ENCODE assay signal across 11 cellular contexts in the genomic region with DNA sequence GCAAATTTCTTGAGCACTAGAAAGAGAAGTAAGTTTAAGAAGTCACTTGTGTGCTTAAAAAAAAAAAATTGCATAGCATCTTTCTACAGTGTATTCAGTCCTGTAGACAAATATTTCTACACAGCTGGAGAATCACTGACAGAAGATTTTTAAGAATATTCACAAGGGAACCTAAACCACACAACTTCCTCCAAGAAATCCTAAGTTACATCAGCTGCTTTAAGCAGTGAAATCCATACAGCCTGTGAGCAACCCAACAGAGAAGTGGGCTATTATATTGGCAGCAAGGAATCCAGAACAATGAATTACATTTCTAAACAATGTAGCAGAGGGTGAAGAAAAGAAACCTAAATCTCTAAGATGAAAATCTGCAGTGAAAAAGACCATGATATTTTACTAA. TPM values are rescaled to one million over a fixed set of nuclear protein-coding genes. Genes with fewer than 3 reads are reported as not detected.
DNase-seq lines count a peak whose midpoint lies in the region; ATAC-seq and TF ChIP-seq lines count a peak whose summit lies in the region.
"Had no signal": no experiment of that assay in that cellular context is flagged by ENCODE, and none has a peak within 500 bp of the region (broad histone marks: within the 10 kb centered on the region; RNA-seq: fewer than 3 reads in every experiment).

No MANE protein-coding gene starts in this region.

- peak overlapping the region; percentile 25 for H3K9ac ChIP-seq in SK-N-MC (ENCODE audit: insufficient read length)

- no peak for TF ChIP-seq CTCF in HFF-Myc (IDR thresholded peaks at IDR 0.05; ENCODE audit: low read depth, low read length, missing control alignments)
- no peak for TF ChIP-seq CTCF in foreskin keratinocyte (conservative IDR thresholded peaks at IDR 0.05)

- no peaks in the 10 kb centered on the region for H3K36me3 ChIP-seq in SK-N-MC (ENCODE audit: insufficient read depth, low read length)

- no peaks in the 10 kb centered on the region for H3K9me3 ChIP-seq in SK-N-MC (ENCODE audit: low read depth, low read length)

- H3K4me1 ChIP-seq in foreskin keratinocyte, result peaks cover 34% of the 10 kb centered on the region

- H3K27ac ChIP-seq in SK-N-MC (peak overlapping the region; percentile 60), foreskin keratinocyte (peak overlapping the region; percentile 87)

- ATAC-seq in foreskin keratinocyte, result no peak
- no peak for ATAC-seq in GM21529 (IDR thresholded peaks at IDR 0.05; ENCODE audit: unreplicated experiment)
- ATAC-seq in GM18519 (IDR thresholded peaks at IDR 0.05; ENCODE audit: low FRiP score, unreplicated experiment), result no peak

- H3K4me3 ChIP-seq in HFF-Myc (replicated peaks; ENCODE audit: low read depth, low read length) (peak overlapping the region; percentile 10; the same call in 1 of the 2 replicates), SK-N-MC (no peak overlapping the region; the same call in 1 of the 2 replicates)

- DNase-seq in HFF-Myc (ENCODE audit: extremely low read depth, low read depth) (no peak), SK-N-MC (ENCODE audit: low read depth, low spot score) (peak; percentile 37), foreskin keratinocyte (no peak), smooth muscle cell of the brain vasculature (ENCODE audit: low read depth, low spot score) (peak; percentile 31), epidermal melanocyte (ENCODE audit: insufficient read length, low spot score) (no peak), G401 (ENCODE audit: low spot score) (no peak)
- DNase-seq: activated naive CD4-positive, alpha-beta T cell treated with anti-CD3 and anti-CD28 coated beads, Interleukin-2, amount 50 U/mL, for 16 hours; kidney; MM.1S had no signal

- in situ Hi-C loops in G401 (cut with HindIII; ENCODE audit: low sequenced_read_pairs), result no loop called here

- no peaks in the 10 kb centered on the region for H3K27me3 ChIP-seq in foreskin keratinocyte

RNA-seq across cellular contexts. Expression of a gene that starts 1.5 kb away (rescaled TPM):
- total RNA-seq in foreskin keratinocyte, result 160 and 175 TPM in 2 replicates
- 29.6 and 32.6 TPM in 2 replicates for polyA plus RNA-seq in foreskin keratinocyte
- total RNA-seq in G401 (2014; rRNA removed; shearing (Covaris generic)), result 0.18 and 0.51 TPM in 2 replicates

Comparison
In these comparisons a context has a peak if more than half of its experiments do, and no peak if none do; other contexts are left out.
1. DNase-seq: peak in SK-N-MC (single experiment) and smooth muscle cell of the brain vasculature (single experiment); none in HFF-Myc (single experiment), foreskin keratinocyte (0 of 2), epidermal melanocyte (single experiment) and G401 (single experiment).
2. RNA of a gene that starts 1.5 kb away (total RNA-seq): 160 to 175 TPM in foreskin keratinocyte; 0.18 to 0.51 TPM in G401; every median in the first group is over 100 times any median in the second.